19 cellular contexts compared by ENCODE assay signal in the genomic region with DNA sequence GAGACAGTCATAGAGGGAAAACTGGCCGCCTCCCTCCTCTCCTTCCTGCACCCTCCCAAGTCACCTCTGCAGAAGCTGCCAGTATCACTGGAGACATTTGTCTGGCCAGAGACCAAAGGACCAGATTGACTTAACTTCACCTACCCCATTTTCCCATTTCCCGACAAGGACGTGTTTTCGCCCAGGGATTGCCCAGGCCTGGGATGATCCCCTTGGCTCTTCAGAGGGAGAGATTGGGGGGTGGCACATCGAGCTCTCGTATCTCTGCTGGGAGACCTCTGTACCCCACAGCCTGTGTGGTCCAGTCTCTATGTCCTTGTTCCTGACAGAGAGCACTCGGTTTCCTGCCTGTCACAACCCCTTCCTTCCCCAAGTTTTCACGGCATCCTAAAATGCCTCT. TPM values are rescaled to one million over a fixed set of nuclear protein-coding genes. Genes with fewer than 3 reads are reported as not detected.
"Had no signal": no experiment of that assay in that cellular context is flagged by ENCODE, and none has a peak within 500 bp of the region (broad histone marks: within the 10 kb centered on the region; RNA-seq: fewer than 3 reads in every experiment).

No MANE protein-coding gene starts in this region.

- H3K9me3 Mint-ChIP-seq: activated naive CD4-positive, alpha-beta T cell treated with anti-CD3 and anti-CD28 coated beads, Interleukin-2, amount 10 ng/mL, durations not matched to agents 7 days and 5 days; activated naive CD8-positive, alpha-beta T cell treated with anti-CD3 and anti-CD28 coated beads, Interleukin-2, amount 50 U/mL, for 24 hours; natural killer cell; stimulated activated effector memory CD8-positive, alpha-beta T cell treated with anti-CD3 and anti-CD28 coated beads, Interleukin-12 subunit alpha, Interleukin-12 subunit beta, amount 100 ng/mL, for 72 hours had no signal

- DNase-seq: activated CD4-positive, alpha-beta T cell treated with anti-CD3 and anti-CD28 coated beads for 1 hour; activated CD8-positive, alpha-beta memory T cell treated with anti-CD3 and anti-CD28 coated beads for 24 hours; activated CD8-positive, alpha-beta memory T cell treated with anti-CD3 and anti-CD28 coated beads, Interleukin-2, amount 50 U/mL, for 48 hours; activated effector memory CD4-positive, alpha-beta T cell treated with Interleukin-2 at 50 U/mL for 16 hours; activated naive CD4-positive, alpha-beta T cell treated with anti-CD3 and anti-CD28 coated beads, Interleukin-2, amount 10 ng/mL, durations not matched to agents 7 days and 5 days; activated naive CD8-positive, alpha-beta T cell treated with anti-CD3 and anti-CD28 coated beads, Interleukin-2, amount 50 U/mL, for 24 hours; activated T-cell treated with anti-CD3 and anti-CD28 coated beads, Interleukin-2, amount 50 U/mL, for 48 hours; aorta; cortex of kidney; effector CD4-positive, alpha-beta T cell; mesendoderm; natural killer cell; right lobe of liver; stimulated activated CD4-positive, alpha-beta T cell treated with anti-CD3 and anti-CD28 coated beads, Interleukin-4, amount 100 ng/mL, for 24 hours; T-helper 17 cell had no signal

- H3K4me3 ChIP-seq: right lobe of liver, thoracic aorta had no signal

- H3K36me3 ChIP-seq: right lobe of liver had no signal

- H3K9me3 ChIP-seq: right lobe of liver, thoracic aorta had no signal

- H3K4me1 ChIP-seq: right lobe of liver had no signal

- H3K27ac ChIP-seq: right lobe of liver, thoracic aorta, VCaP had no signal

- H3K4me3 Mint-ChIP-seq: activated naive CD4-positive, alpha-beta T cell treated with anti-CD3 and anti-CD28 coated beads, Interleukin-2, amount 10 ng/mL, durations not matched to agents 7 days and 5 days; activated naive CD8-positive, alpha-beta T cell treated with anti-CD3 and anti-CD28 coated beads, Interleukin-2, amount 50 U/mL, for 24 hours; natural killer cell; stimulated activated effector memory CD8-positive, alpha-beta T cell treated with anti-CD3 and anti-CD28 coated beads, Interleukin-12 subunit alpha, Interleukin-12 subunit beta, amount 100 ng/mL, for 72 hours; T-helper 17 cell had no signal

- ATAC-seq: activated naive CD8-positive, alpha-beta T cell treated with anti-CD3 and anti-CD28 coated beads, Interleukin-2, amount 50 U/mL, for 24 hours; natural killer cell; right lobe of liver; stimulated activated effector memory CD8-positive, alpha-beta T cell treated with anti-CD3 and anti-CD28 coated beads, Interleukin-12 subunit alpha, Interleukin-12 subunit beta, amount 100 ng/mL, for 72 hours; T-helper 17 cell had no signal

- H3K27ac Mint-ChIP-seq: activated naive CD4-positive, alpha-beta T cell treated with anti-CD3 and anti-CD28 coated beads, Interleukin-2, amount 10 ng/mL, durations not matched to agents 7 days and 5 days; activated naive CD8-positive, alpha-beta T cell treated with anti-CD3 and anti-CD28 coated beads, Interleukin-2, amount 50 U/mL, for 24 hours; natural killer cell; stimulated activated effector memory CD8-positive, alpha-beta T cell treated with anti-CD3 and anti-CD28 coated beads, Interleukin-12 subunit alpha, Interleukin-12 subunit beta, amount 100 ng/mL, for 72 hours; T-helper 17 cell had no signal

- H3K27me3 ChIP-seq: right lobe of liver had no signal

- H3K4me1 Mint-ChIP-seq: activated naive CD4-positive, alpha-beta T cell treated with anti-CD3 and anti-CD28 coated beads, Interleukin-2, amount 10 ng/mL, durations not matched to agents 7 days and 5 days; activated naive CD8-positive, alpha-beta T cell treated with anti-CD3 and anti-CD28 coated beads, Interleukin-2, amount 50 U/mL, for 24 hours; natural killer cell; stimulated activated effector memory CD8-positive, alpha-beta T cell treated with anti-CD3 and anti-CD28 coated beads, Interleukin-12 subunit alpha, Interleukin-12 subunit beta, amount 100 ng/mL, for 72 hours had no signal

- H3K36me3 Mint-ChIP-seq: activated naive CD4-positive, alpha-beta T cell treated with anti-CD3 and anti-CD28 coated beads, Interleukin-2, amount 10 ng/mL, durations not matched to agents 7 days and 5 days; natural killer cell; stimulated activated effector memory CD8-positive, alpha-beta T cell treated with anti-CD3 and anti-CD28 coated beads, Interleukin-12 subunit alpha, Interleukin-12 subunit beta, amount 100 ng/mL, for 72 hours had no signal

RNA-seq across cellular contexts. Expression of a gene that starts 31.4 kb away (rescaled TPM):
- total RNA-seq: natural killer cell, pulmonary artery endothelial cell, T-helper 17 cell had no signal
